In the genomic region with DNA sequence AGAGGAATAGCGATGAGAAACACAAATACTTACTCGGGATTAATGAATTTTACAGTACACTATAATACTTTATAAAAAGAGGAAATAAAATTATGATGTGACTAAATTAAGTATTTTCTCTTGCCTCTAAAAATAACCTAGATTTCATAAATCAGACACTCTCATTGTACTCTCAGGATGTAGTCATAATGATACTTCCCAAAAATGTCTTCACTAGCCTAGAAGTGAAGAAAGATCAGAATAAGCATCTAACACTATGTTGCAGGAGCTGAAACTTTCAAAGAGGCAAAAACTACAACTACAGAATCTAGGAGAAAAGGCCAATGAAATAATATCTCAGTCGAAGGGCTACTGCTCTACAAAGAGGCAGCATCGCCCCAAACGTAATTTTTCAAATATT, we compare ENCODE assay signal across 20 cellular contexts. TPM values are rescaled to one million over a fixed set of nuclear protein-coding genes. Genes with fewer than 3 reads are reported as not detected.
DNase-seq lines count a peak whose midpoint lies in the region; ATAC-seq and TF ChIP-seq lines count a peak whose summit lies in the region.
"Had no signal": no experiment of that assay in that cellular context is flagged by ENCODE, and none has a peak within 500 bp of the region (broad histone marks: within the 10 kb centered on the region; RNA-seq: fewer than 3 reads in every experiment).

No MANE protein-coding gene starts in this region.

- POLR2A ChIA-PET in HEK293T (lab: Yijun Ruan, JAX): no interaction called here
- POLR2A ChIA-PET in CD4-positive, alpha-beta memory T cell (lab: Charles Lee; ENCODE audit: partially characterized antibody): interaction anchor here (1.2 to 1.5 kb wide), 2 partner anchors 457 to 458 kb away, joined by 3 read pairs; no protein-coding TSS in a partner anchor

- H3K4me1 Mint-ChIP-seq in CD4-positive, alpha-beta memory T cell: peaks cover 0 to 2% (median 1%) of the 10 kb centered on the region in 4 donors

- no peaks in the 10 kb centered on the region for H3K9me3 ChIP-seq in CD4-positive, alpha-beta memory T cell (ENCODE audit: control insufficient read depth in 1 of 2, low read length in 2 of 2)
- H3K9me3 ChIP-seq: gastroesophageal sphincter, SJSA1, transverse colon had no signal

- intact Hi-C loops in CD4-positive, alpha-beta memory T cell (cut with micrococcal nuclease): no loop called here

- no peaks in the 10 kb centered on the region for H3K36me3 Mint-ChIP-seq in CD4-positive, alpha-beta memory T cell
- H3K36me3 Mint-ChIP-seq: CD8-positive, alpha-beta memory T cell; immature natural killer cell had no signal

- CTCF ChIA-PET in HEK293T (lab: Yijun Ruan, JAX): interaction anchor here (1.1 kb wide), 1 partner anchor 21 kb away, joined by 3 read pairs; no protein-coding TSS in a partner anchor
- CTCF ChIA-PET in CD4-positive, alpha-beta memory T cell (lab: Charles Lee; ENCODE audit: partially characterized antibody): interaction anchor here (0.6 to 6.0 kb wide), 3 partner anchors 12 to 457 kb away, joined by 3 to 44 read pairs (median 6); no protein-coding TSS in a partner anchor

- no peaks in the 10 kb centered on the region for H3K27me3 ChIP-seq in CD4-positive, alpha-beta memory T cell (ENCODE audit: insufficient read depth, low read length)
- H3K27me3 ChIP-seq: gastroesophageal sphincter, SJSA1, transverse colon had no signal

- no peaks in the 10 kb centered on the region for H3K27me3 Mint-ChIP-seq in CD4-positive, alpha-beta memory T cell
- H3K27me3 Mint-ChIP-seq: CD8-positive, alpha-beta memory T cell had no signal

- no peak overlapping the region for H3K27ac Mint-ChIP-seq in CD4-positive, alpha-beta memory T cell
- H3K27ac Mint-ChIP-seq: activated CD8-positive, alpha-beta T cell treated with anti-CD3 and anti-CD28 coated beads, Interleukin-2, amount 10 ng/mL, durations not matched to agents 7 days and 5 days; immature natural killer cell had no signal

- no peak overlapping the region for H3K4me3 ChIP-seq in CD4-positive, alpha-beta memory T cell (ENCODE audit: low read length in 2 of 2)
- H3K4me3 ChIP-seq: gastroesophageal sphincter, SJSA1, transverse colon had no signal

- DNase-seq in NOMO-1 (lab: John Stamatoyannopoulos, UW; ENCODE audit: unreplicated experiment in 2 of 2) (peak; percentile 56 to 95), HEK293T (ENCODE audit: extremely low spot score) (no peak), EL (no peak), NCI-H2107 (lab: John Stamatoyannopoulos, UW) (no peak)
- no peak for DNase-seq in CD4-positive, alpha-beta memory T cell
- DNase-seq: activated CD8-positive, alpha-beta T cell treated with anti-CD3 and anti-CD28 coated beads, Interleukin-2, amount 10 ng/mL, durations not matched to agents 7 days and 5 days; activated effector memory CD4-positive, alpha-beta T cell treated with Interleukin-2 at 50 U/mL for 16 hours; GDM1; KG1; NCI-H187; right cardiac atrium; stimulated activated CD4-positive, alpha-beta T cell treated with anti-CD3 and anti-CD28 coated beads, Interleukin-2, amount 100 ng/mL, for 48 hours; transverse colon had no signal

- H3K9me3 Mint-ChIP-seq in CD4-positive, alpha-beta memory T cell: no peaks in the 10 kb centered on the region
- H3K9me3 Mint-ChIP-seq: CD8-positive, alpha-beta memory T cell; immature natural killer cell had no signal

- ATAC-seq in GM18858 (IDR thresholded peaks at IDR 0.05; ENCODE audit: unreplicated experiment) (peak; percentile 69), HG02884 (IDR thresholded peaks at IDR 0.05; ENCODE audit: unreplicated experiment) (peak; percentile 77)
- ATAC-seq: activated CD8-positive, alpha-beta T cell treated with anti-CD3 and anti-CD28 coated beads, Interleukin-2, amount 10 ng/mL, durations not matched to agents 7 days and 5 days; gastroesophageal sphincter had no signal

- no peaks in the 10 kb centered on the region for H3K36me3 ChIP-seq in CD4-positive, alpha-beta memory T cell (ENCODE audit: insufficient read depth, low read length)
- H3K36me3 ChIP-seq: gastroesophageal sphincter, SJSA1, transverse colon had no signal

- H3K4me1 ChIP-seq in CD4-positive, alpha-beta memory T cell (ENCODE audit: insufficient read depth, low read length): no peaks in the 10 kb centered on the region
- H3K4me1 ChIP-seq: SJSA1 had no signal

- no peak overlapping the region for H3K27ac ChIP-seq in CD4-positive, alpha-beta memory T cell (ENCODE audit: low read depth, low read length)
- H3K27ac ChIP-seq: gastroesophageal sphincter, HL-60, SJSA1, transverse colon had no signal

- H3K4me3 Mint-ChIP-seq in CD4-positive, alpha-beta memory T cell: no peak overlapping the region
- H3K4me3 Mint-ChIP-seq: activated CD8-positive, alpha-beta T cell treated with anti-CD3 and anti-CD28 coated beads, Interleukin-2, amount 10 ng/mL, durations not matched to agents 7 days and 5 days; CD8-positive, alpha-beta memory T cell; immature natural killer cell had no signal

TF ChIP-seq in HEK293T, 16 proteins besides CTCF, POLR2A, EP300 and RAD21:
- TF ChIP-seq SUZ12 (IDR thresholded peaks at IDR 0.05) (no peak), CTBP1 (IDR thresholded peaks at IDR 0.05; ENCODE audit: borderline replicate concordance) (no peak), L3MBTL2 (conservative IDR thresholded peaks at IDR 0.05) (no peak), ARNT (IDR thresholded peaks at IDR 0.05) (no peak), HDGF (IDR thresholded peaks at IDR 0.05; ENCODE audit: borderline replicate concordance) (no peak), FOXM1 (IDR thresholded peaks at IDR 0.05; ENCODE audit: borderline replicate concordance) (no peak), NFRKB (IDR thresholded peaks at IDR 0.05) (no peak), ELF4 (IDR thresholded peaks at IDR 0.05) (no peak), LEF1 (IDR thresholded peaks at IDR 0.05; ENCODE audit: borderline replicate concordance) (no peak), FOXA1 (IDR thresholded peaks at IDR 0.05) (no peak), SP1 (IDR thresholded peaks at IDR 0.05) (no peak), FOXK2 (IDR thresholded peaks at IDR 0.05) (no peak), BHLHE40 (IDR thresholded peaks at IDR 0.05; ENCODE audit: borderline replicate concordance) (no peak), TARDBP (IDR thresholded peaks at IDR 0.05) (no peak), ZNF384 (IDR thresholded peaks at IDR 0.05) (no peak)
- TF ChIP-seq, protein P1, sequence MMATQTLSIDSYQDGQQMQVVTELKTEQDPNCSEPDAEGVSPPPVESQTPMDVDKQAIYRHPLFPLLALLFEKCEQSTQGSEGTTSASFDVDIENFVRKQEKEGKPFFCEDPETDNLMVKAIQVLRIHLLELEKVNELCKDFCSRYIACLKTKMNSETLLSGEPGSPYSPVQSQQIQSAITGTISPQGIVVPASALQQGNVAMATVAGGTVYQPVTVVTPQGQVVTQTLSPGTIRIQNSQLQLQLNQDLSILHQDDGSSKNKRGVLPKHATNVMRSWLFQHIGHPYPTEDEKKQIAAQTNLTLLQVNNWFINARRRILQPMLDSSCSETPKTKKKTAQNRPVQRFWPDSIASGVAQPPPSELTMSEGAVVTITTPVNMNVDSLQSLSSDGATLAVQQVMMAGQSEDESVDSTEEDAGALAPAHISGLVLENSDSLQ (IDR thresholded peaks at IDR 0.05): no peak

RNA-seq across cellular contexts. Expression of a gene that starts 49.4 kb away (rescaled TPM):
- total RNA-seq in CD4-positive, alpha-beta memory T cell: 10 to 100 TPM; 15.0 to 16.7 TPM
- polyA plus RNA-seq in CD4-positive, alpha-beta memory T cell: 10 to 100 TPM; 13.0 to 22.0 TPM

Comparison
In these comparisons a context has a peak if more than half of its experiments do, and no peak if none do; other contexts are left out.
1. DNase-seq: peak in NOMO-1 (2 of 2); none in HEK293T (single experiment), CD4-positive, alpha-beta memory T cell (0 of 5), EL (single experiment) and NCI-H2107 (single experiment).